ENCODE assay signal across 8 cellular contexts in the genomic region with DNA sequence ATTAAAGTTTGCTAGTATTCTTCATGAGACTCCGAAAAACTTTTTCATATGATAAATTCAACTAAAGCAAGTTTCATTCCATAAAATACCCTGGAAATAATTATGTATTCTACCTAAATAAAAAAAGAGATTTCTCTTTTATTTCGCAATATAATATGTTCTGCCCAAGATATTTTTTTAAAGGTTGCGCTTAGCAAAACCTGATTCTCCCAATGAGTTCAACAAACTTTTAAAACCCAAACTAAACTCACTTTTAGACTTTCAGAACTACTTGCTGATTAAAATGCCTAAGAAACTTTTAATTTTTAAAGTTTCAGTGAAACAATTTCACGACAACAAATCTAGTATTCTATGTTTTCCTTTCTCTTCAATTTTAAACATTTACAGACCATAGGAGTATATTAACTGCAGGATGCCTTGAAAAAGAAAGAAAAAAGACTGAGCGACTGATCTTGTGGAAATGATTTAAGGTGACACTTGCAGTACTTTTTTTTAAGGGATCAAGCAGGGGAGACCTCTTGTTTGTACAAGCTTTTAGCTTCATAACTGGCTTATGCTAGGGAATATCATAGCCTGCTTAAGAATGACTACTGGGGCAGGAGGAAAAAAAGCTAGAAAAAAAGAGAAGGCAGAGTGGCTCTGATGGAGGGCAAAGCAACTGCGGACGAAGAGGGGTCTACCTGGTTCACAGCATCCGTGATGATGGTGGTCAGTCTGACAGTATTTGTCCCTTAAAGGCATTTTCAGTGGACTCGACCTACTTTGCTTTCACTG. TPM values are rescaled to one million over a fixed set of nuclear protein-coding genes. Genes with fewer than 3 reads are reported as not detected.
DNase-seq lines count a peak whose midpoint lies in the region; ATAC-seq and TF ChIP-seq lines count a peak whose summit lies in the region.

No MANE protein-coding gene starts in this region.

- intact Hi-C loops in CD14-positive monocyte (cut with micrococcal nuclease): loop anchor here (5.0 to 10.0 kb wide), 2 partner anchors 196 to 264 kb away; partner anchors contain the start of genes ARF5 (in 2 of the 2), GCC1 (in 2 of the 2) and SND1 (in 1 of the 2)

- ATAC-seq in GM18907 (IDR thresholded peaks at IDR 0.05; ENCODE audit: unreplicated experiment): no peak

- peaks cover 3 to 21% (median 17%) of the 10 kb centered on the region in 3 donors for H3K27me3 Mint-ChIP-seq in CD14-positive monocyte (ENCODE audit: low read depth in 3 of 3)
- H3K27me3 Mint-ChIP-seq in nephron progenitor cell (ENCODE audit: low read depth, poor library complexity): peaks cover 25% of the 10 kb centered on the region

- H3K4me3 Mint-ChIP-seq in CD14-positive monocyte: peak overlapping the region; percentile 99 to 100
- peak overlapping the region; percentile 96 for H3K4me3 Mint-ChIP-seq in nephron progenitor cell

- peak overlapping the region; percentile 92 for H3K4me3 ChIP-seq in MG63
- H3K4me3 ChIP-seq in effector memory CD4-positive, alpha-beta T cell (ENCODE audit: insufficient read depth, low read depth, low read length, poor library complexity, severe bottlenecking): peak overlapping the region; percentile 99

- TF ChIP-seq CTCF in CD14-positive monocyte (IDR thresholded peaks at IDR 0.05): no peak
- no peak for TF ChIP-seq CTCF in nephron progenitor cell (IDR thresholded peaks at IDR 0.05)

- H3K4me1 Mint-ChIP-seq in CD14-positive monocyte: peaks cover 51% of the 10 kb centered on the region
- H3K4me1 Mint-ChIP-seq in nephron progenitor cell: peaks cover 32% of the 10 kb centered on the region

- H3K9me3 Mint-ChIP-seq in CD14-positive monocyte: peaks cover 0 to 4% (median 0%) of the 10 kb centered on the region in 7 donors
- no peaks in the 10 kb centered on the region for H3K9me3 Mint-ChIP-seq in nephron progenitor cell

- no peak for DNase-seq in CD14-positive monocyte (ENCODE audit: low spot score)
- DNase-seq in MG63: no peak
- no peak for DNase-seq in effector memory CD4-positive, alpha-beta T cell
- DNase-seq in nephron progenitor cell: no peak
- DNase-seq in NCI-H1436 (lab: John Stamatoyannopoulos, UW): no peak
- no peak for DNase-seq in NCI-H1417 treated with DMSO at 0.1 percent for 48 hours (lab: John Stamatoyannopoulos, UW)
- DNase-seq in NCI-H2081 treated with DMSO at 0.1 percent for 48 hours (lab: John Stamatoyannopoulos, UW): no peak

- H3K9me3 ChIP-seq in MG63: no peaks in the 10 kb centered on the region
- H3K9me3 ChIP-seq in effector memory CD4-positive, alpha-beta T cell (ENCODE audit: control insufficient read depth, low read length): no peaks in the 10 kb centered on the region

- H3K4me1 ChIP-seq in effector memory CD4-positive, alpha-beta T cell (ENCODE audit: control insufficient read depth, insufficient read depth, low read length, poor library complexity, severe bottlenecking): peaks cover 14% of the 10 kb centered on the region

- H3K36me3 ChIP-seq in MG63: peaks cover 37% of the 10 kb centered on the region
- peaks cover 18% of the 10 kb centered on the region for H3K36me3 ChIP-seq in effector memory CD4-positive, alpha-beta T cell (ENCODE audit: control insufficient read depth, insufficient read depth, low read length)

- H3K36me3 Mint-ChIP-seq in CD14-positive monocyte (peaks cover 40 to 43% of the 10 kb centered on the region in 2 donors), nephron progenitor cell (ENCODE audit: low read depth) (peaks cover 29% of the 10 kb centered on the region)

- H3K27ac Mint-ChIP-seq in CD14-positive monocyte (peak overlapping the region; percentile 90 to 99 (median 97)), nephron progenitor cell (peak overlapping the region; percentile 55)

- no peaks in the 10 kb centered on the region for H3K27me3 ChIP-seq in MG63
- H3K27me3 ChIP-seq in effector memory CD4-positive, alpha-beta T cell (replicated peaks; ENCODE audit: control insufficient read depth, insufficient read depth, low read length, poor library complexity, severe bottlenecking): no peaks in the 10 kb centered on the region

- peak overlapping the region; percentile 93 for H3K27ac ChIP-seq in effector memory CD4-positive, alpha-beta T cell (ENCODE audit: insufficient read depth, low read length, poor library complexity, severe bottlenecking)

RNA-seq across cellular contexts. Expression of gene ZNF800, which starts 1.5 kb away (rescaled TPM):
- polyA plus RNA-seq in CD14-positive monocyte: 10 to 100 TPM; 11.8 to 19.6 TPM
- 5.3 and 6.9 TPM in 2 replicates for total RNA-seq in MG63 (2014; rRNA removed; shearing (Covaris generic); ENCODE audit: low replicate concordance)
